ENCODE assay signal across 19 cellular contexts in genomic region chr1:38547346-38547745, GRCh38.
DNase-seq lines count a peak whose midpoint lies in the region; ATAC-seq and TF ChIP-seq lines count a peak whose summit lies in the region.
"Had no signal": no experiment of that assay in that cellular context is flagged by ENCODE, and none has a peak within 500 bp of the region (broad histone marks: within the 10 kb centered on the region; RNA-seq: fewer than 3 reads in every experiment).

No MANE protein-coding gene starts in this region.

- peak overlapping the region; percentile 29 for H3K27ac Mint-ChIP-seq in chondrocyte (ENCODE audit: unreplicated experiment)
- H3K27ac Mint-ChIP-seq: B cell; CD4-positive, CD25-positive, alpha-beta regulatory T cell; CD8-positive, alpha-beta T cell; GM23338; H9 had no signal

- 65 to 74% (median 66%) methylated on average over 5 of the region's 5 CpGs for WGBS in ovary, 3 donors
- WGBS in sigmoid colon, 2 donors, result 71% methylated on average over 5 of the region's 5 CpGs
- 69% methylated on average over 5 of the region's 5 CpGs for WGBS in prostate gland

- no peak for TF ChIP-seq EP300 in ovary (IDR thresholded peaks at IDR 0.05)
- no peak for TF ChIP-seq EP300 in sigmoid colon (IDR thresholded peaks at IDR 0.05)

- TF ChIP-seq POLR2A in ovary (IDR thresholded peaks at IDR 0.05) (no peak), sigmoid colon (IDR thresholded peaks at IDR 0.05) (no peak), prostate gland (IDR thresholded peaks at IDR 0.05) (no peak)

- H3K4me3 ChIP-seq in ovary (no peak overlapping the region), sigmoid colon (no peak overlapping the region), prostate gland (no peak overlapping the region)
- H3K4me3 ChIP-seq: BLaER1, GM12878, GM23338 had no signal

- no peaks in the 10 kb centered on the region for H3K4me1 ChIP-seq in ovary (ENCODE audit: insufficient read depth)
- H3K4me1 ChIP-seq in sigmoid colon, result peaks cover 0 to 7% (median 2%) of the 10 kb centered on the region in 4 donors
- no peaks in the 10 kb centered on the region for H3K4me1 ChIP-seq in prostate gland (replicated peaks)
- H3K4me1 ChIP-seq: BLaER1, Caco-2 had no signal

- H3K27me3 ChIP-seq in ovary (no peaks in the 10 kb centered on the region), sigmoid colon (no peaks in the 10 kb centered on the region), prostate gland (replicated peaks; ENCODE audit: insufficient read depth) (no peaks in the 10 kb centered on the region)
- H3K27me3 ChIP-seq: BLaER1 had no signal

- H3K4me1 Mint-ChIP-seq in chondrocyte (ENCODE audit: low read depth), result peaks cover 18% of the 10 kb centered on the region
- H3K4me1 Mint-ChIP-seq: B cell; CD4-positive, CD25-positive, alpha-beta regulatory T cell had no signal

- peaks cover 9% of the 10 kb centered on the region for H3K27me3 Mint-ChIP-seq in chondrocyte (ENCODE audit: low read depth)

- no peaks in the 10 kb centered on the region for H3K9me3 ChIP-seq in ovary
- H3K9me3 ChIP-seq in sigmoid colon, result no peaks in the 10 kb centered on the region
- H3K9me3 ChIP-seq in prostate gland, result no peaks in the 10 kb centered on the region
- H3K9me3 ChIP-seq: BLaER1, Caco-2 had no signal

- H3K36me3 Mint-ChIP-seq in chondrocyte (ENCODE audit: low read depth), result no peaks in the 10 kb centered on the region
- H3K36me3 Mint-ChIP-seq: CD4-positive, CD25-positive, alpha-beta regulatory T cell; CD8-positive, alpha-beta T cell had no signal

- no peaks in the 10 kb centered on the region for H3K9me3 Mint-ChIP-seq in chondrocyte (ENCODE audit: low read depth)
- H3K9me3 Mint-ChIP-seq: GM23338, H9 had no signal

- no peak overlapping the region for H3K4me3 Mint-ChIP-seq in chondrocyte (ENCODE audit: unreplicated experiment)
- H3K4me3 Mint-ChIP-seq: B cell; CD4-positive, CD25-positive, alpha-beta regulatory T cell; CD8-positive, alpha-beta T cell; GM23338; H9 had no signal

- TF ChIP-seq CTCF in chondrocyte (IDR thresholded peaks at IDR 0.05) (no peak), ovary (IDR thresholded peaks at IDR 0.05) (no peak), sigmoid colon (IDR thresholded peaks at IDR 0.05) (no peak), prostate gland (IDR thresholded peaks at IDR 0.05) (no peak), omental fat pad (IDR thresholded peaks at IDR 0.05) (no peak)

- H3K27ac ChIP-seq in ovary, result no peak overlapping the region
- no peak overlapping the region for H3K27ac ChIP-seq in sigmoid colon
- no peak overlapping the region for H3K27ac ChIP-seq in prostate gland
- H3K27ac ChIP-seq: BLaER1, C4-2B had no signal

- ATAC-seq in omental fat pad (ENCODE audit: low FRiP score), result no peak
- ATAC-seq: CD8-positive, alpha-beta T cell; GM12878; GM23338; HCT116 had no signal

- DNase-seq in chondrocyte (ENCODE audit: low spot score), result no peak
- DNase-seq in islet precursor cell, result peak; percentile 28
- peak; percentile 26 for DNase-seq in occipital lobe (lab: John Stamatoyannopoulos, UW)
- no peak for DNase-seq in ovary
- DNase-seq in sigmoid colon, result no peak
- DNase-seq in prostate gland (ENCODE audit: low spot score), result no peak
- DNase-seq in omental fat pad (ENCODE audit: low spot score), result no peak
- DNase-seq: Caco-2; CD4-positive, CD25-positive, alpha-beta regulatory T cell; CD8-positive, alpha-beta T cell; DMS153; DND-41; H9 had no signal

- H3K36me3 ChIP-seq in ovary (no peaks in the 10 kb centered on the region), sigmoid colon (no peaks in the 10 kb centered on the region), prostate gland (no peaks in the 10 kb centered on the region)
- H3K36me3 ChIP-seq: BLaER1 had no signal

- intact Hi-C loops in ovary (cut with DNase I), result no loop called here
- intact Hi-C loops in sigmoid colon (cut with DNase I), result no loop called here
- intact Hi-C loops in prostate gland (cut with DNase I), result no loop called here

Comparison
In these comparisons a context has a peak if more than half of its experiments do, and no peak if none do; other contexts are left out.
1. DNase-seq: peak in islet precursor cell (single experiment) and occipital lobe (single experiment); none in chondrocyte (single experiment), ovary (0 of 5), sigmoid colon (single experiment), prostate gland (single experiment) and omental fat pad (single experiment).